In genomic region chr11:68579455-68579854, GRCh38 we compare ENCODE assay signal across 19 cellular contexts.
A peak's percentile ranks its signal among the peaks of the same experiment; 100 is the strongest.
DNase-seq lines count a peak whose midpoint lies in the region; TF ChIP-seq lines count a peak whose summit lies in the region.
"Had no signal": no experiment of that assay in that cellular context is flagged by ENCODE, and none has a peak within 500 bp of the region (broad histone marks: within the 10 kb centered on the region; RNA-seq: fewer than 3 reads in every experiment).

No MANE protein-coding gene starts in this region.

- DNase-seq in LNCaP clone FGC (ENCODE audit: low read depth) (peak; percentile 57), astrocyte of the spinal cord (ENCODE audit: low read depth, low spot score) (peak; percentile 25), glomerular visceral epithelial cell (ENCODE audit: extremely low spot score) (peak; percentile 5), NCI-H1417 (lab: John Stamatoyannopoulos, UW) (no peak), SHP77 treated with DMSO at 0.1 percent for 48 hours (lab: John Stamatoyannopoulos, UW) (no peak)
- DNase-seq in stimulated activated CD4-positive, alpha-beta T cell treated with anti-CD3 and anti-CD28 coated beads, Interleukin-4, amount 100 ng/mL, for 4 hours: no peak
- DNase-seq in activated naive CD4-positive, alpha-beta T cell treated with Interleukin-2 at 50 U/mL for 16 hours: no peak
- DNase-seq: ACHN; activated naive CD4-positive, alpha-beta T cell treated with anti-CD3 and anti-CD28 coated beads, Interleukin-2, amount 50 U/mL, for 16 hours; anterior cingulate cortex; hippocampal formation; MG63; NCI-H1436 treated with DMSO at 0.1 percent for 48 hours; pancreas; right lobe of liver; stimulated activated CD4-positive, alpha-beta T cell treated with anti-CD3 and anti-CD28 coated beads, Interleukin-12 subunit alpha, Interleukin-12 subunit beta, amount 100 ng/mL, for 4 hours; stimulated activated naive CD8-positive, alpha-beta T cell treated with anti-CD3 and anti-CD28 coated beads, Interleukin-15, Interleukin-2, amounts not matched to agents 100 U/mL and 50 U/mL, for 24 hours had no signal

- H3K4me1 ChIP-seq in BLaER1: peaks cover 74% of the 10 kb centered on the region
- H3K4me1 ChIP-seq: right lobe of liver had no signal

- 0 out of 2 replicates have a peak, but pooled peaks cover 4% of the 10 kb centered on the region for H3K9me3 ChIP-seq in BLaER1
- H3K9me3 ChIP-seq: MG63, pancreas, right lobe of liver, thoracic aorta had no signal

- H4K20me1 ChIP-seq in BLaER1: peaks cover 45% of the 10 kb centered on the region

- TF ChIP-seq CTCF in LNCaP clone FGC (IDR thresholded peaks at IDR 0.05; ENCODE audit: control insufficient read depth, extremely low read depth, insufficient read depth) (no peak), astrocyte of the spinal cord (IDR thresholded peaks at IDR 0.05; ENCODE audit: low read depth, low read length) (no peak)

- in situ Hi-C loops in astrocyte of the spinal cord (cut with HindIII; ENCODE audit: low sequenced_read_pairs): no loop called here

- H3K4me2 ChIP-seq in BLaER1: 0 out of 2 replicates have a peak overlapping the region, but pooled peaks have one; percentile 5

- no peaks in the 10 kb centered on the region for H3K27me3 ChIP-seq in BLaER1
- H3K27me3 ChIP-seq: MG63, pancreas, right lobe of liver had no signal

- H3K9ac ChIP-seq in BLaER1: no peak overlapping the region

- H3K4me3 ChIP-seq in BLaER1 (no peak overlapping the region), LNCaP clone FGC (ENCODE audit: low read depth, low read length) (no peak overlapping the region), astrocyte of the spinal cord (ENCODE audit: low read depth, low read length) (no peak overlapping the region)
- H3K4me3 ChIP-seq: MG63, pancreas, right lobe of liver, thoracic aorta had no signal

- H3K36me3 ChIP-seq in BLaER1: peaks cover 78% of the 10 kb centered on the region

- H3K27ac ChIP-seq in BLaER1: no peak overlapping the region
- H3K27ac ChIP-seq: pancreas, right lobe of liver, thoracic aorta had no signal

Comparison
In these comparisons a context has a peak if more than half of its experiments do, and no peak if none do; other contexts are left out.
1. DNase-seq: peak in LNCaP clone FGC (single experiment), astrocyte of the spinal cord (single experiment) and glomerular visceral epithelial cell (single experiment); none in NCI-H1417 (0 of 3), SHP77 treated with DMSO at 0.1 percent for 48 hours (single experiment), stimulated activated CD4-positive, alpha-beta T cell treated with anti-CD3 and anti-CD28 coated beads, Interleukin-4, amount 100 ng/mL, for 4 hours (0 of 2) and activated naive CD4-positive, alpha-beta T cell treated with Interleukin-2 at 50 U/mL for 16 hours (single experiment).